Comparison of ENCODE assay signal across 7 cellular contexts in the genomic region with DNA sequence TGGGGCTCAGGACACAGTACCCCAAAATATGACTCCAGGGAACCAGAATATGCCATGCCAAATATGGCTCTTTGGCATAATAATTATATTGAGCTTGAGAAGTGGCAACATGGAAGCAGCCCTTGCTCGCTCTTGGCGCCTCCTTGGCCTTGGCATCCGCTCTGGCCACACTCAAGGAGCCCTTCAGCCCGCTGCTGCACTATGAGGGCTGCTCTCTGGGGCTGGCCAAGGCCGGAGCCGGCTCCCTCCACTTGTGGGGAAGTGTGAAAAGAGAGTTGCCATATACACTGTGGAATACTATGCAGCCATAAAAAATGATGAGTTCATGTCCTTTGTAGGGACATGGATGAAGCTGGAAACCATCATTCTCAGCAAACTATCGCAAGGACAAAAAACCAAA.
"Had no signal": no experiment of that assay in that cellular context is flagged by ENCODE, and none has a peak within 500 bp of the region (broad histone marks: within the 10 kb centered on the region; RNA-seq: fewer than 3 reads in every experiment).

No MANE protein-coding gene starts in this region.

- H3K4me3 Mint-ChIP-seq: IgD-negative memory B cell had no signal

- H3K4me3 ChIP-seq: K562 had no signal

- ATAC-seq: HepG2, K562 had no signal

- H3K27ac ChIP-seq: HL-60 had no signal

- H3K36me3 Mint-ChIP-seq: IgD-negative memory B cell had no signal

- H3K4me1 Mint-ChIP-seq: IgD-negative memory B cell had no signal

- DNase-seq: IMR-90, KBM-7, KG1 had no signal
